In genomic region chr3:65953301-65953812, GRCh38 we compare ENCODE assay signal across 8 cellular contexts.
DNase-seq lines count a peak whose midpoint lies in the region; TF ChIP-seq lines count a peak whose summit lies in the region.

No MANE protein-coding gene starts in this region.

- DNase-seq in HFFc6 (no peak), Peyer's patch (peak in 2 of 3 donors; percentile 79 to 80), hepatocyte (ENCODE audit: low spot score) (peak; percentile 91), retinal pigment epithelial cell (ENCODE audit: low read depth) (peak; percentile 80), BE2C (no peak), T-helper 1 cell (no peak), DMS 273 (lab: John Stamatoyannopoulos, UW; ENCODE audit: unreplicated experiment) (no peak)
- no peak for DNase-seq in activated CD4-positive, CD25-positive, alpha-beta regulatory T cell treated with anti-CD3 and anti-CD28 coated beads, Interleukin-2, amount 50 U/mL, for 72 hours

- no peak overlapping the region for H2AFZ ChIP-seq in hepatocyte

- H3K4me3 ChIP-seq in Peyer's patch (peak overlapping the region in 1 of 4 donors; percentile 15), hepatocyte (no peak overlapping the region), retinal pigment epithelial cell (ENCODE audit: low read length) (no peak overlapping the region), BE2C (ENCODE audit: low read depth, low read length) (no peak overlapping the region)

- TF ChIP-seq CTCF in HFFc6 (IDR thresholded peaks at IDR 0.05), result no peak
- peak in 1 of 6 experiments; percentile 17 for TF ChIP-seq CTCF in Peyer's patch (IDR thresholded peaks at IDR 0.05)
- TF ChIP-seq CTCF in hepatocyte (IDR thresholded peaks at IDR 0.05; ENCODE audit: poor library complexity), result no peak
- TF ChIP-seq CTCF in retinal pigment epithelial cell (conservative IDR thresholded peaks at IDR 0.05; ENCODE audit: low read depth, low read length), result no peak
- no peak for TF ChIP-seq CTCF in BE2C (IDR thresholded peaks at IDR 0.05; ENCODE audit: low read depth, low read length)

- peaks cover 13% of the 10 kb centered on the region; the same call in 1 of the 2 replicates for H3K36me3 Mint-ChIP-seq in HFFc6 (ENCODE audit: low read depth)

- H3K4me1 ChIP-seq in Peyer's patch (peaks cover 0 to 41% (median 0%) of the 10 kb centered on the region in 4 donors), hepatocyte (ENCODE audit: insufficient read depth) (peaks cover 62% of the 10 kb centered on the region), BE2C (no peaks in the 10 kb centered on the region)

- peak overlapping the region; percentile 61 for H3K4me2 ChIP-seq in hepatocyte

- TF ChIP-seq POLR2A in Peyer's patch (IDR thresholded peaks at IDR 0.05), result no peak

- no peaks in the 10 kb centered on the region for H3K27me3 Mint-ChIP-seq in HFFc6 (ENCODE audit: insufficient read depth)

- H3K27ac ChIP-seq in Peyer's patch (peak overlapping the region in 3 of 4 donors; percentile 60 to 88 (median 85)), hepatocyte (peak overlapping the region; percentile 95)

- H3K36me3 ChIP-seq in Peyer's patch, result no peaks in the 10 kb centered on the region
- H3K36me3 ChIP-seq in hepatocyte (replicated peaks; ENCODE audit: insufficient read depth, low read depth), result no peaks in the 10 kb centered on the region
- H3K36me3 ChIP-seq in BE2C, result no peaks in the 10 kb centered on the region

- no peaks in the 10 kb centered on the region for H3K27me3 ChIP-seq in Peyer's patch
- H3K27me3 ChIP-seq in hepatocyte, result no peaks in the 10 kb centered on the region
- H3K27me3 ChIP-seq in BE2C, result no peaks in the 10 kb centered on the region

- H3K9me3 Mint-ChIP-seq in HFFc6, result no peaks in the 10 kb centered on the region

- H3K79me2 ChIP-seq in hepatocyte, result peaks cover 59% of the 10 kb centered on the region

- 32% methylated on average over 5 of the region's 5 CpGs for WGBS in hepatocyte (ENCODE audit: low lambda C conversion rate, missing lambda C conversion rate)

- H3K9me3 ChIP-seq in Peyer's patch, result no peaks in the 10 kb centered on the region
- H3K9me3 ChIP-seq in hepatocyte (ENCODE audit: low read depth), result no peaks in the 10 kb centered on the region
- H3K9me3 ChIP-seq in BE2C, result no peaks in the 10 kb centered on the region

- H4K20me1 ChIP-seq in hepatocyte (ENCODE audit: insufficient read depth, poor library complexity, severe bottlenecking), result no peaks in the 10 kb centered on the region

- H3K9me2 ChIP-seq in hepatocyte (replicated peaks; ENCODE audit: insufficient read depth), result no peaks in the 10 kb centered on the region

- peak overlapping the region; percentile 87 for H3K27ac Mint-ChIP-seq in HFFc6

- H3K4me1 Mint-ChIP-seq in HFFc6 (ENCODE audit: low read depth), result peaks cover 89% of the 10 kb centered on the region

- H3K4me3 Mint-ChIP-seq in HFFc6, result no peak overlapping the region

Comparison
In these comparisons a context has a peak if more than half of its experiments do, and no peak if none do; other contexts are left out.
1. DNase-seq: peak in Peyer's patch (2 of 3), hepatocyte (single experiment) and retinal pigment epithelial cell (single experiment); none in HFFc6 (single experiment), BE2C (single experiment), T-helper 1 cell (0 of 5), activated CD4-positive, CD25-positive, alpha-beta regulatory T cell treated with anti-CD3 and anti-CD28 coated beads, Interleukin-2, amount 50 U/mL, for 72 hours (single experiment) and DMS 273 (single experiment).